In the genomic region with DNA sequence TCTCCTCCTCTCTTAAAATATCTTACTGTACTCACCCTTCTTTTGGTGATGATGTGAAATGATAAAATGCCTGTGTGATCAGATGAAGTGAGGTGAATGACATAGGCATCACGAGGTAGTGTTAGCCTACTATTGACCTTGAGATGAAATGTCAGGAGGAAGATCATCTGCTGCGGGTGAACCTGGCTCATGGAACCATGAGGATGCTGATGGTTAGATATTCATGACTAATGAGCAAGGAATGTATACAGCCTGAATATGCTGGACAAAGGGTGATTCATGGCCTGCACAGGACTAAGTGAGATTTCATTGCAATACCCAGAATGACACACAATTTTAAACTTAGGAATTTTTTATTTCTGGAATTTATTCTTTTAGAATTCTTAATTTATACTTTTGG, we compare ENCODE assay signal across 10 cellular contexts.
A peak's percentile ranks its signal among the peaks of the same experiment; 100 is the strongest.
DNase-seq lines count a peak whose midpoint lies in the region; ATAC-seq and TF ChIP-seq lines count a peak whose summit lies in the region.
"Had no signal": no experiment of that assay in that cellular context is flagged by ENCODE, and none has a peak within 500 bp of the region (broad histone marks: within the 10 kb centered on the region; RNA-seq: fewer than 3 reads in every experiment).

No MANE protein-coding gene starts in this region.

- peak; percentile 52 for ATAC-seq in mucosa of descending colon

- peak; percentile 72 for DNase-seq in AG20443 (ENCODE audit: low spot score)
- peak; percentile 63 for DNase-seq in NCI-H460 (ENCODE audit: extremely low read depth, low read depth)
- no peak for DNase-seq in coronary artery (ENCODE audit: low spot score)
- DNase-seq in mucosa of descending colon: no peak
- DNase-seq in midbrain (lab: John Stamatoyannopoulos, UW): no peak
- no peak for DNase-seq in DMS79 (lab: John Stamatoyannopoulos, UW)
- DNase-seq in iPS-NIHi7 (ENCODE audit: extremely low spot score): no peak
- no peak for DNase-seq in NCI-H146 treated with DMSO at 0.1 percent for 48 hours (lab: John Stamatoyannopoulos, UW; ENCODE audit: unreplicated experiment)
- DNase-seq: activated effector memory CD4-positive, alpha-beta T cell treated with anti-CD3 and anti-CD28 coated beads, Interleukin-2, amount 50 U/mL, for 16 hours had no signal

- TF ChIP-seq CTCF in coronary artery (IDR thresholded peaks at IDR 0.05): no peak
- no peak for TF ChIP-seq CTCF in mucosa of descending colon (IDR thresholded peaks at IDR 0.05)

- H3K9me3 ChIP-seq in mucosa of descending colon: no peaks in the 10 kb centered on the region

- H3K4me3 ChIP-seq in coronary artery (no peak overlapping the region), mucosa of descending colon (no peak overlapping the region)
- H3K4me3 ChIP-seq: BLaER1 treated with 17β-estradiol and CSF1 and Interleukin-3, amounts not matched to agents 10 nM and 100 nM had no signal

- intact Hi-C loops in mucosa of descending colon (cut with DNase I, micrococcal nuclease): no loop called here

- H3K4me1 ChIP-seq in mucosa of descending colon (ENCODE audit: low read depth): no peaks in the 10 kb centered on the region

- H3K36me3 ChIP-seq in mucosa of descending colon (ENCODE audit: low read depth): no peaks in the 10 kb centered on the region
- H3K36me3 ChIP-seq: BLaER1 treated with 17β-estradiol and CSF1 and Interleukin-3, amounts not matched to agents 10 nM and 100 nM had no signal

- H3K27ac ChIP-seq in coronary artery: peak overlapping the region; percentile 18 to 60
- H3K27ac ChIP-seq: BLaER1 treated with 17β-estradiol and CSF1 and Interleukin-3, amounts not matched to agents 10 nM and 100 nM had no signal

Comparison
In these comparisons a context has a peak if more than half of its experiments do, and no peak if none do; other contexts are left out.
1. DNase-seq: peak in AG20443 (single experiment) and NCI-H460 (single experiment); none in coronary artery (single experiment), mucosa of descending colon (0 of 3), midbrain (single experiment), DMS79 (single experiment), iPS-NIHi7 (single experiment) and NCI-H146 treated with DMSO at 0.1 percent for 48 hours (single experiment).